In the genomic region with DNA sequence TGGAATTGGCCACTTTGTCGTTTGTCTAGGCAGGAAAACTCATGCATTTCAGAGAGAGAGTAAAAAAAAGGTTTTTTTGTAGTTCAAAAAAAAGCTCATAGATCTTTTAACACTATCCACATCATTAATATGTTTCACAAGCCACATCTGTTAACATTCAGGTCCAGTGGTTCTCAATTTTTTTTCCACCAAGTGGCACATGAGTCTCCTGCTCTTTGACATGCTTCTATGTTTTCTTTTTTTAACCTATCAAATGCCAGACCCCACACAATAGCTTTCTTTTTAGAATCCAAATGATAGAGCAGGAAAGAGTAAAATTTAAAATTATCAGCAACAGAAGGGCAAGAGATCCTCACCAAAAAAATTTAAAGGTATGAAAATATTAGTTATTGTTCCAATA, we compare ENCODE assay signal across 22 cellular contexts.
"Had no signal": no experiment of that assay in that cellular context is flagged by ENCODE, and none has a peak within 500 bp of the region (broad histone marks: within the 10 kb centered on the region; RNA-seq: fewer than 3 reads in every experiment).

No MANE protein-coding gene starts in this region.

- H3K36me3 Mint-ChIP-seq: activated naive CD4-positive, alpha-beta T cell treated with anti-CD3 and anti-CD28 coated beads, Interleukin-2, amount 50 U/mL, for 72 hours; neural progenitor cell had no signal

- FAIRE-seq: colon, pancreas had no signal

- H3K9me3 Mint-ChIP-seq: activated CD4-positive, alpha-beta T cell treated with anti-CD3 and anti-CD28 coated beads, Interleukin-2, amount 10 ng/mL, durations not matched to agents 24 days and 14 days; activated naive CD4-positive, alpha-beta T cell treated with anti-CD3 and anti-CD28 coated beads, Interleukin-2, amount 50 U/mL, for 72 hours; activated T-cell treated with anti-CD3 and anti-CD28 coated beads, Interleukin-2, amount 50 U/mL, for 4 hours; neural progenitor cell; T-cell had no signal

- H3K36me3 ChIP-seq: neural progenitor cell, pancreas had no signal

- DNase-seq: activated CD4-positive, alpha-beta T cell treated with anti-CD3 and anti-CD28 coated beads, Interleukin-2, amount 10 ng/mL, durations not matched to agents 24 days and 14 days; activated CD8-positive, alpha-beta T cell treated with anti-CD3 and anti-CD28 coated beads, Interleukin-2, amount 10 ng/mL, durations not matched to agents 7 days and 5 days; activated T-cell treated with anti-CD3 and anti-CD28 coated beads, Interleukin-2, amount 50 U/mL, for 4 hours; dorsolateral prefrontal cortex; heart right ventricle; immature natural killer cell; kidney glomerular epithelial cell; left ventricle myocardium inferior; mammary epithelial cell; pancreas; stimulated activated naive CD4-positive, alpha-beta T cell treated with Interleukin-2 at 50 U/mL for 16 hours; substantia nigra; T-cell; T1000; transverse colon had no signal

- H3K4me2 ChIP-seq: neural progenitor cell had no signal

- H3K4me1 Mint-ChIP-seq: activated CD4-positive, alpha-beta T cell treated with anti-CD3 and anti-CD28 coated beads, Interleukin-2, amount 10 ng/mL, durations not matched to agents 24 days and 14 days had no signal

- H3K4me1 ChIP-seq: neural progenitor cell, pancreas had no signal

- H3K27me3 ChIP-seq: cardiac muscle cell, dorsolateral prefrontal cortex, gastroesophageal sphincter, heart right ventricle, neural progenitor cell, pancreas, transverse colon had no signal

- H2AFZ ChIP-seq: neural progenitor cell had no signal

- H3K27me3 Mint-ChIP-seq: activated CD4-positive, alpha-beta T cell treated with anti-CD3 and anti-CD28 coated beads, Interleukin-2, amount 10 ng/mL, durations not matched to agents 24 days and 14 days; T-cell had no signal

- H3K4me3 ChIP-seq: cardiac muscle cell, dorsolateral prefrontal cortex, gastroesophageal sphincter, heart right ventricle, left ventricle myocardium inferior, neural progenitor cell, pancreas, SK-N-MC, transverse colon had no signal

- H3K9me3 ChIP-seq: gastroesophageal sphincter, heart right ventricle, left ventricle myocardium inferior, pancreas, transverse colon had no signal

- H3K27ac Mint-ChIP-seq: activated CD4-positive, alpha-beta T cell treated with anti-CD3 and anti-CD28 coated beads, Interleukin-2, amount 10 ng/mL, durations not matched to agents 24 days and 14 days; activated CD8-positive, alpha-beta T cell treated with anti-CD3 and anti-CD28 coated beads, Interleukin-2, amount 10 ng/mL, durations not matched to agents 7 days and 5 days; activated naive CD4-positive, alpha-beta T cell treated with anti-CD3 and anti-CD28 coated beads, Interleukin-2, amount 50 U/mL, for 72 hours; neural progenitor cell; T-cell had no signal

- H3K27ac ChIP-seq: cardiac muscle cell, dorsolateral prefrontal cortex, epithelial cell of prostate, left ventricle myocardium inferior, neural progenitor cell, pancreas had no signal

- H3K4me3 Mint-ChIP-seq: activated CD4-positive, alpha-beta T cell treated with anti-CD3 and anti-CD28 coated beads, Interleukin-2, amount 10 ng/mL, durations not matched to agents 24 days and 14 days; activated CD8-positive, alpha-beta T cell treated with anti-CD3 and anti-CD28 coated beads, Interleukin-2, amount 10 ng/mL, durations not matched to agents 7 days and 5 days; activated T-cell treated with anti-CD3 and anti-CD28 coated beads, Interleukin-2, amount 50 U/mL, for 4 hours; immature natural killer cell; neural progenitor cell; T-cell had no signal

- ATAC-seq: activated CD8-positive, alpha-beta T cell treated with anti-CD3 and anti-CD28 coated beads, Interleukin-2, amount 10 ng/mL, durations not matched to agents 7 days and 5 days; activated naive CD4-positive, alpha-beta T cell treated with anti-CD3 and anti-CD28 coated beads, Interleukin-2, amount 50 U/mL, for 72 hours; activated T-cell treated with anti-CD3 and anti-CD28 coated beads, Interleukin-2, amount 50 U/mL, for 4 hours; gastroesophageal sphincter; heart right ventricle; pancreas; T-cell had no signal
